14 cellular contexts compared by ENCODE assay signal in the genomic region with DNA sequence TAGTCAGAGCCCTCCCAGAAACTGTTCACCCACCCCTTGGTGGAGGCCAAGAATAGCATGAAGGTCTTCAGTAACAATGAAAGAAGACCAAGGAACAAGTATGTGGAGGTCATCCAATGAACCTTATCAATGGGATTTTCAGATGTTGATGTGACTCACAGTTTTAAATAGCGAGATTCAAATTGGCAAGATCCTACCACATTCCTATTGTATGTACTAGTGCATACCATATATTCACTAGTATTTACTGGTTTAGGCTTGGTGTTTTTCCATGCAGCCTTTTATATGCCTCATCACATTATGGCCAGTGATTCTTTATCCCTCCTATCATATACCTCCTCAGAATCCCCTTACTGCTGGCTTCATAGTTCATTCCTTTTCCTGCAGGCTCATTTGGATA. TPM values are rescaled to one million over a fixed set of nuclear protein-coding genes. Genes with fewer than 3 reads are reported as not detected.
A peak's percentile ranks its signal among the peaks of the same experiment; 100 is the strongest.
DNase-seq lines count a peak whose midpoint lies in the region; ATAC-seq and TF ChIP-seq lines count a peak whose summit lies in the region.
"Had no signal": no experiment of that assay in that cellular context is flagged by ENCODE, and none has a peak within 500 bp of the region (broad histone marks: within the 10 kb centered on the region; RNA-seq: fewer than 3 reads in every experiment).

No MANE protein-coding gene starts in this region.

- no peaks in the 10 kb centered on the region for H3K27me3 ChIP-seq in SK-N-SH (ENCODE audit: insufficient read depth)
- H3K27me3 ChIP-seq: hepatocyte had no signal

- TF ChIP-seq CTCF in SK-N-SH (IDR thresholded peaks at IDR 0.05) (no peak), omental fat pad (IDR thresholded peaks at IDR 0.05) (no peak)

- H3K9me2 ChIP-seq in SK-N-SH: no peaks in the 10 kb centered on the region

- POLR2A ChIA-PET in SK-N-SH (lab: Yijun Ruan, JAX): no interaction called here

- H3K4me1 ChIP-seq in SK-N-SH (ENCODE audit: control insufficient read depth in 1 of 2, insufficient read depth in 2 of 2, low read depth in 1 of 2, low read length in 1 of 2): peaks cover 2 to 11% of the 10 kb centered on the region in 2 experiments; a peak in 3 of 4 replicates

- peak; percentile 60 for ATAC-seq in esophagus mucosa
- peak; percentile 25 for ATAC-seq in omental fat pad (ENCODE audit: low FRiP score)
- ATAC-seq in HG02642 (IDR thresholded peaks at IDR 0.05; ENCODE audit: poor library complexity, unreplicated experiment): no peak
- ATAC-seq: K562 had no signal

- H3F3A ChIP-seq in SK-N-SH (replicated peaks; ENCODE audit: insufficient read depth): peaks cover 9% of the 10 kb centered on the region

- H3K4me2 ChIP-seq in SK-N-SH: no peak overlapping the region
- H3K4me2 ChIP-seq: hepatocyte had no signal

- H3K36me3 ChIP-seq in SK-N-SH (replicated peaks in 1 of 2; ENCODE audit: control insufficient read depth in 1 of 2, insufficient read depth in 2 of 2, low read length in 1 of 2): peaks cover 0 to 2% of the 10 kb centered on the region in 2 experiments

- CTCF ChIA-PET in SK-N-SH (lab: Yijun Ruan, JAX): no interaction called here

- no peak for TF ChIP-seq RAD21 in SK-N-SH (IDR thresholded peaks at IDR 0.05; ENCODE audit: low read length)

- H2AFZ ChIP-seq in SK-N-SH (ENCODE audit: low read depth): no peak overlapping the region
- H2AFZ ChIP-seq: hepatocyte had no signal

- no peaks in the 10 kb centered on the region for H4K20me1 ChIP-seq in SK-N-SH (ENCODE audit: insufficient read depth)

- peak; percentile 30 for DNase-seq in ELR (ENCODE audit: low read depth)
- DNase-seq in SK-N-SH: no peak
- no peak for DNase-seq in omental fat pad (ENCODE audit: low spot score)
- DNase-seq in effector CD4-positive, alpha-beta T cell: no peak
- no peak for DNase-seq in activated T-cell treated with anti-CD3 and anti-CD28 coated beads for 4 hours
- DNase-seq in NCI-H526 (lab: John Stamatoyannopoulos, UW): no peak
- DNase-seq: activated gamma-delta T cell treated with Interleukin-2 at 50 U/mL for 16 hours; central memory CD4-positive, alpha-beta T cell; NCI-H1417 treated with DMSO at 0.1 percent for 48 hours had no signal

- H3K27ac ChIP-seq in SK-N-SH (ENCODE audit: low read depth in 2 of 2, low read length in 1 of 2): peak overlapping the region in 1 of 2 experiments; percentile 20; a peak in 2 of 4 replicates
- H3K27ac ChIP-seq: hepatocyte, VCaP had no signal

- no peaks in the 10 kb centered on the region for H3K9me3 ChIP-seq in SK-N-SH

- 13% methylated on average over 1 of the region's 1 CpG for WGBS in SK-N-SH (ENCODE audit: low lambda C conversion rate)

- no peak overlapping the region for H3K9ac ChIP-seq in SK-N-SH

- no peaks in the 10 kb centered on the region for H3K79me2 ChIP-seq in SK-N-SH (ENCODE audit: insufficient read depth)
- H3K79me2 ChIP-seq: hepatocyte had no signal

- TF ChIP-seq EP300 in SK-N-SH (IDR thresholded peaks at IDR 0.05; ENCODE audit: borderline replicate concordance in 1 of 2, low read depth in 1 of 2, low read length in 1 of 2): 0 out of 4 replicates have a peak, but pooled peaks of 1 of the 2 experiments have one; percentile 24

- H3K4me3 ChIP-seq in SK-N-SH (ENCODE audit: low read depth in 2 of 2, low read length in 1 of 2): no peak overlapping the region
- H3K4me3 ChIP-seq: hepatocyte, K562 had no signal

TF ChIP-seq in SK-N-SH, 30 proteins besides CTCF, POLR2A, EP300 and RAD21:
- TF ChIP-seq GABPA (IDR thresholded peaks at IDR 0.05; ENCODE audit: low read depth): no peak
- TF ChIP-seq SMC3 (IDR thresholded peaks at IDR 0.05; ENCODE audit: low read depth, low read length): no peak
- peak; percentile 40; the same call in 1 of the 2 replicates for TF ChIP-seq JUND (IDR thresholded peaks at IDR 0.05)
- TF ChIP-seq SIN3A (IDR thresholded peaks at IDR 0.05; ENCODE audit: borderline replicate concordance, low read depth, low read length): no peak
- 0 out of 2 replicates have a peak, but pooled peaks have one; percentile 9 for TF ChIP-seq MEF2A (IDR thresholded peaks at IDR 0.05; ENCODE audit: borderline replicate concordance, low read depth)
- TF ChIP-seq FOSL2 (IDR thresholded peaks at IDR 0.05; ENCODE audit: borderline replicate concordance, low read depth): peak; percentile 17; the same call in 1 of the 2 replicates
- peak; percentile 48; the same call in 1 of the 2 replicates for TF ChIP-seq NFIC (IDR thresholded peaks at IDR 0.05; ENCODE audit: borderline replicate concordance)
TF ChIP-seq in SK-N-SH: peak in this region for 4.

RNA-seq across cellular contexts. Expression of a gene that starts 54.4 kb away (rescaled TPM):
- polyA plus RNA-seq in SK-N-SH (2012; rRNA removed): 0.62 and 0.99 TPM in 2 replicates
- polyA plus RNA-seq in SK-N-SH (2012; cell fraction: cytosol; rRNA removed): 0.81 and 0.82 TPM in 2 replicates
- 1.2 and 2.0 TPM in 2 replicates for polyA plus RNA-seq in SK-N-SH (2012; cell fraction: nucleus; rRNA removed)
- total RNA-seq in esophagus mucosa (16.3 TPM), omental fat pad (10 to 100 TPM in 3 of 4 donors, 1 to 10 TPM in 1; 3.9 to 70.2 (median 16.5) TPM)
